ENCODE assay signal across 10 cellular contexts in the genomic region with DNA sequence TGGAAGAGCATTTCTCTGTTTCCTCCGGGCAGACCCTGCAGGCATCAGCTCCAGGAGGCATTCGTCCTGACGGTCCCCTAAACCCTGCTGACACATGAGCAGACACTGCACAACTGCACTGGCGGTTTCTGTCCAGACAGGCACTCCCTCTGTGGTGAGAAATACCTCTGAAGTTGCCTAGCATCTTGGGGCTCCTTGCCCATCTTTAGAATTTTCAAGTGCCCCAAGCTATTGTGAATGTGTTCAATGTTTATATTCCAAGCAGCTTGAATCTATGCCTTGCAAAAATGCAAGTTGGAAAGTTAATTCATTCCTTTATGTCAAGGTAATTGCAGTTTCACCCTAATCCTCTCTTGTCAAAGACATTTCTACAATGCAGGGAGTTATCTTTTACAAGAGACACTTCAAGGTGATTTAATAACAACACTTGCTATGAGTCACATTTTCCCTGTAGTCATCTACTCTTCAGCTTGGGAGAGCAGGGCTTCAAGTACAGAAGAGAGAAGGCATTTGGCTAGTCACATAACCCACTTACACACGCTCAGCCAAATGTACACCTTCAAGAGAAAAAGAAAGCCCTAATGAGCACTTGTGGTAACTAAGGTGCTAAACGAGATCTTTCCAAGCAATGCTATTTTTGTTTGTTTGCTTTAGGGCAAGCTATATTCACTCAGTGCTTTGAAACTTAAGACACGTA.
DNase-seq lines count a peak whose midpoint lies in the region; ATAC-seq and TF ChIP-seq lines count a peak whose summit lies in the region.
"Had no signal": no experiment of that assay in that cellular context is flagged by ENCODE, and none has a peak within 500 bp of the region (broad histone marks: within the 10 kb centered on the region; RNA-seq: fewer than 3 reads in every experiment).

No MANE protein-coding gene starts in this region.

- 32 to 45% methylated on average over 4 to 7 of the region's 7 CpGs for WGBS in esophagus squamous epithelium, 2 donors

- intact Hi-C loops in esophagus squamous epithelium (cut with DNase I) = no loop called here

- H3K4me1 ChIP-seq in esophagus squamous epithelium = peaks cover 0 to 52% (median 38%) of the 10 kb centered on the region in 3 donors

- H3K4me3 Mint-ChIP-seq in stimulated activated naive CD8-positive, alpha-beta T cell treated with anti-CD3 and anti-CD28 coated beads, Interleukin-15, amount 100 ng/mL, for 72 hours = peak overlapping the region; percentile 42 to 56
- H3K4me3 Mint-ChIP-seq: natural killer cell had no signal

- no peaks in the 10 kb centered on the region for H3K27me3 ChIP-seq in esophagus squamous epithelium

- DNase-seq in activated CD4-positive, alpha-beta T cell treated with anti-CD3 and anti-CD28 coated beads for 4 hours = peak; percentile 21 to 26
- DNase-seq in activated CD4-positive, alpha-beta T cell treated with anti-CD3 and anti-CD28 coated beads for 1 hour = no peak
- peak; percentile 73 for DNase-seq in RKO (ENCODE audit: low spot score)
- no peak for DNase-seq in esophagus squamous epithelium (lab: John Stamatoyannopoulos, UW)
- peak; percentile 42 to 45 for DNase-seq in stimulated activated naive CD8-positive, alpha-beta T cell treated with anti-CD3 and anti-CD28 coated beads, Interleukin-15, amount 100 ng/mL, for 72 hours
- no peak for DNase-seq in cerebellar nuclear complex (lab: John Stamatoyannopoulos, UW)
- DNase-seq: Calu3, natural killer cell had no signal

- peak; percentile 76 for ATAC-seq in stimulated activated naive CD8-positive, alpha-beta T cell treated with anti-CD3 and anti-CD28 coated beads, Interleukin-15, amount 100 ng/mL, for 72 hours
- no peak for ATAC-seq in GM19452 (IDR thresholded peaks at IDR 0.05; ENCODE audit: unreplicated experiment)
- ATAC-seq in HG02870 (IDR thresholded peaks at IDR 0.05; ENCODE audit: unreplicated experiment) = no peak

- H3K27ac ChIP-seq in esophagus squamous epithelium = peak overlapping the region; percentile 9 to 64 (median 27)

- H3K36me3 ChIP-seq in esophagus squamous epithelium = no peaks in the 10 kb centered on the region

- H3K4me3 ChIP-seq in esophagus squamous epithelium = no peak overlapping the region

- peak overlapping the region; percentile 56 to 60 for H3K27ac Mint-ChIP-seq in stimulated activated naive CD8-positive, alpha-beta T cell treated with anti-CD3 and anti-CD28 coated beads, Interleukin-15, amount 100 ng/mL, for 72 hours

- no peaks in the 10 kb centered on the region for H3K9me3 ChIP-seq in esophagus squamous epithelium

- H3K27me3 Mint-ChIP-seq in stimulated activated naive CD8-positive, alpha-beta T cell treated with anti-CD3 and anti-CD28 coated beads, Interleukin-15, amount 100 ng/mL, for 72 hours = no peaks in the 10 kb centered on the region

- H3K4me1 Mint-ChIP-seq in stimulated activated naive CD8-positive, alpha-beta T cell treated with anti-CD3 and anti-CD28 coated beads, Interleukin-15, amount 100 ng/mL, for 72 hours = peaks cover 99% of the 10 kb centered on the region

- no peaks in the 10 kb centered on the region for H3K9me3 Mint-ChIP-seq in stimulated activated naive CD8-positive, alpha-beta T cell treated with anti-CD3 and anti-CD28 coated beads, Interleukin-15, amount 100 ng/mL, for 72 hours
- H3K9me3 Mint-ChIP-seq: natural killer cell had no signal

- TF ChIP-seq CTCF in esophagus squamous epithelium (IDR thresholded peaks at IDR 0.05) = no peak

- no peak for TF ChIP-seq POLR2A in esophagus squamous epithelium (IDR thresholded peaks at IDR 0.05)

Comparison
In these comparisons a context has a peak if more than half of its experiments do, and no peak if none do; other contexts are left out.
1. DNase-seq: peak in activated CD4-positive, alpha-beta T cell treated with anti-CD3 and anti-CD28 coated beads for 4 hours (2 of 2), RKO (single experiment) and stimulated activated naive CD8-positive, alpha-beta T cell treated with anti-CD3 and anti-CD28 coated beads, Interleukin-15, amount 100 ng/mL, for 72 hours (2 of 2); none in activated CD4-positive, alpha-beta T cell treated with anti-CD3 and anti-CD28 coated beads for 1 hour (single experiment), esophagus squamous epithelium (single experiment) and cerebellar nuclear complex (0 of 2).